17 cellular contexts compared by ENCODE assay signal in the genomic region with DNA sequence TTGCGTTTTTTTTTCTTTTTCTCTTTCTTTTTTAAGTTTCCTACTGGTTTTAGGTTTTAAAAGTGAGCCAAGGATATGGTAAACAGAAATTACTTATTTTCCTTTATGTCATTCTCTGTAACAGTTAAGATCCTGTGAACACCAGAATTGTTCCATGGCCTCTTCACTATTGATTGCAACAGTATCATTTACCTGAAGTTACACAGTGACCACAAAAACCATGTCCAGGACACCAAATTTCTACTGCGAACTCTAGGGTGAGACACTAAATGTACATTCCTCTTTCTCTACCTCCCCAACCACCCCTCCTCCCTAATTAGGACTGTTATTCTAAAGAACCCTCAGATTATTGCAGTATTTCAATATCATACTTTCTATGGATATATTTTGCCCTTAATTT.
A peak's percentile ranks its signal among the peaks of the same experiment; 100 is the strongest.
DNase-seq lines count a peak whose midpoint lies in the region; ATAC-seq and TF ChIP-seq lines count a peak whose summit lies in the region.
"Had no signal": no experiment of that assay in that cellular context is flagged by ENCODE, and none has a peak within 500 bp of the region (broad histone marks: within the 10 kb centered on the region; RNA-seq: fewer than 3 reads in every experiment).

No MANE protein-coding gene starts in this region.

- H3K36me3 ChIP-seq in cardiac muscle cell, result no peaks in the 10 kb centered on the region
- H3K36me3 ChIP-seq: brain microvascular endothelial cell, lower lobe of right lung, Peyer's patch, upper lobe of left lung had no signal

- peaks cover 23% of the 10 kb centered on the region for H3K36me3 Mint-ChIP-seq in activated naive CD8-positive, alpha-beta T cell
- H3K36me3 Mint-ChIP-seq in mesothelial cell of epicardium, result peaks cover 4% of the 10 kb centered on the region

- H3K27ac ChIP-seq in cardiac muscle cell, result peak overlapping the region; percentile 96
- no peak overlapping the region for H3K27ac ChIP-seq in RWPE1
- H3K27ac ChIP-seq: brain microvascular endothelial cell, GM23248, lower lobe of right lung, Peyer's patch, upper lobe of left lung had no signal

- H3K9me3 ChIP-seq in cardiac muscle cell (ENCODE audit: low read depth), result no peaks in the 10 kb centered on the region
- H3K9me3 ChIP-seq: lower lobe of right lung, Peyer's patch, upper lobe of left lung had no signal

- DNase-seq in cardiac muscle cell (ENCODE audit: low read depth in 1 of 2, low spot score in 1 of 2) (no peak), Right ventricle myocardium superior (no peak), mesothelial cell of epicardium (ENCODE audit: low spot score in 2 of 2, unreplicated experiment in 2 of 2) (no peak), DMS 273 (lab: John Stamatoyannopoulos, UW; ENCODE audit: unreplicated experiment) (no peak), RWPE1 (ENCODE audit: low spot score) (no peak)
- DNase-seq: brain microvascular endothelial cell; GM23248; lower lobe of right lung; MM.1S; NCI-H2029; Peyer's patch; stimulated activated CD4-positive, alpha-beta T cell treated with anti-CD3 and anti-CD28 coated beads, Interleukin-4, amount 100 ng/mL, for 4 hours; SW 1271; upper lobe of left lung had no signal

- H3K4me3 ChIP-seq in cardiac muscle cell, result no peak overlapping the region
- H3K4me3 ChIP-seq: GM23248, lower lobe of right lung, Peyer's patch, upper lobe of left lung had no signal

- peak overlapping the region; percentile 100 for H3K4me3 Mint-ChIP-seq in activated naive CD8-positive, alpha-beta T cell
- H3K4me3 Mint-ChIP-seq in mesothelial cell of epicardium, result no peak overlapping the region

- TF ChIP-seq CTCF in cardiac muscle cell (IDR thresholded peaks at IDR 0.05; ENCODE audit: low read depth, low read length) (no peak), mesothelial cell of epicardium (IDR thresholded peaks at IDR 0.05; ENCODE audit: unreplicated experiment) (no peak), RWPE1 (conservative IDR thresholded peaks at IDR 0.05; ENCODE audit: low read depth) (no peak)

- H3K9me3 Mint-ChIP-seq in activated naive CD8-positive, alpha-beta T cell (ENCODE audit: low read depth), result no peaks in the 10 kb centered on the region
- H3K9me3 Mint-ChIP-seq in mesothelial cell of epicardium, result no peaks in the 10 kb centered on the region

- intact Hi-C loops in Right ventricle myocardium superior (cut with DNase I), result no loop called here

- H3K27me3 ChIP-seq in cardiac muscle cell, result no peaks in the 10 kb centered on the region
- H3K27me3 ChIP-seq: brain microvascular endothelial cell, Peyer's patch, upper lobe of left lung had no signal

- POLR2A ChIA-PET in RWPE1 (lab: Yijun Ruan, JAX; ENCODE audit: low non-redundant PET), result no interaction called here

- H3K4me1 Mint-ChIP-seq in activated naive CD8-positive, alpha-beta T cell (ENCODE audit: low read depth), result peaks cover 84% of the 10 kb centered on the region
- H3K4me1 Mint-ChIP-seq in mesothelial cell of epicardium, result peaks cover 63% of the 10 kb centered on the region

- CTCF ChIA-PET in RWPE1 (lab: Yijun Ruan, JAX), result interaction anchor here (0.6 kb wide), 1 partner anchor 17 kb away, joined by 3 read pairs; no protein-coding TSS in a partner anchor

- ATAC-seq in Right ventricle myocardium superior (ENCODE audit: poor library complexity), result no peak
- no peak for ATAC-seq in HG02678 (IDR thresholded peaks at IDR 0.05; ENCODE audit: unreplicated experiment)
- ATAC-seq in GM18858 (IDR thresholded peaks at IDR 0.05; ENCODE audit: unreplicated experiment), result no peak
- ATAC-seq: lower lobe of right lung had no signal

- peak overlapping the region; percentile 100 for H3K27ac Mint-ChIP-seq in activated naive CD8-positive, alpha-beta T cell
- H3K27ac Mint-ChIP-seq in mesothelial cell of epicardium, result peak overlapping the region; percentile 76

- peaks cover 75% of the 10 kb centered on the region for H3K4me1 ChIP-seq in cardiac muscle cell (ENCODE audit: low read depth)

- H3K27me3 Mint-ChIP-seq in activated naive CD8-positive, alpha-beta T cell, result no peaks in the 10 kb centered on the region
- no peaks in the 10 kb centered on the region for H3K27me3 Mint-ChIP-seq in mesothelial cell of epicardium (ENCODE audit: low read depth)
